Comparison of ENCODE assay signal across 10 cellular contexts in the genomic region with DNA sequence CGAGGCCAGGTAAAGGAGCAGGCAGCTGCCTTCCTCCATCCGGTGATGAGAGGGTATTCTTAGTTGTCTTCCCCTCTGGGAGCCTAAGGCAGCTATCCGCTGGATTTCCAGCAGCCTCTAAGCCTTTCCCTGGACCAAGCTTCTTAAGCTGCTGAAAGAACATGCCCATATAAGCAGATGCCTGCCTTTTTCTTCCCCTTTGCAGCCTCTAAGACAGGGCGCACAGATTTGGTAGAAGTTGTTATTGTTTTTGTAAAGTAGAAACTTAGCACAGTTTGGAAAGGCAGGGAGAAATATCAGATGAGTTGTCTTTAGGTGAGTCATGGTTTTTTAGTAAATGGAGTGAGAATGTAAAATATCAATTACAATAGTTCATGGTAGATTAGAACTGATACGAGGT.
A peak's percentile ranks its signal among the peaks of the same experiment; 100 is the strongest.
DNase-seq lines count a peak whose midpoint lies in the region; ATAC-seq and TF ChIP-seq lines count a peak whose summit lies in the region.
"Had no signal": no experiment of that assay in that cellular context is flagged by ENCODE, and none has a peak within 500 bp of the region (broad histone marks: within the 10 kb centered on the region; RNA-seq: fewer than 3 reads in every experiment).

No MANE protein-coding gene starts in this region.

- H3K4me1 Mint-ChIP-seq in natural killer cell treated with Interleukin-12 subunit alpha and Interleukin-12 subunit beta and Interleukin-15 and Interleukin-18, amount 100 ng/mL, for 72 hours (ENCODE audit: low read depth in 2 of 2): peaks cover 43 to 60% of the 10 kb centered on the region in 2 donors
- peaks cover 7% of the 10 kb centered on the region for H3K4me1 Mint-ChIP-seq in glutamatergic neuron (ENCODE audit: low read depth, unreplicated experiment)

- peak overlapping the region; percentile 75 for H3K4me3 Mint-ChIP-seq in natural killer cell treated with Interleukin-12 subunit alpha and Interleukin-12 subunit beta and Interleukin-15 and Interleukin-18, amount 100 ng/mL, for 72 hours
- no peak overlapping the region for H3K4me3 Mint-ChIP-seq in glutamatergic neuron (ENCODE audit: unreplicated experiment)

- H3K27ac Mint-ChIP-seq in natural killer cell treated with Interleukin-12 subunit alpha and Interleukin-12 subunit beta and Interleukin-15 and Interleukin-18, amount 100 ng/mL, for 72 hours: peak overlapping the region; percentile 82 to 92
- no peak overlapping the region for H3K27ac Mint-ChIP-seq in glutamatergic neuron (ENCODE audit: unreplicated experiment)

- no peaks in the 10 kb centered on the region for H3K27me3 Mint-ChIP-seq in natural killer cell treated with Interleukin-12 subunit alpha and Interleukin-12 subunit beta and Interleukin-15 and Interleukin-18, amount 100 ng/mL, for 72 hours
- H3K27me3 Mint-ChIP-seq in glutamatergic neuron (ENCODE audit: unreplicated experiment): no peaks in the 10 kb centered on the region

- H3K9me3 Mint-ChIP-seq in natural killer cell treated with Interleukin-12 subunit alpha and Interleukin-12 subunit beta and Interleukin-15 and Interleukin-18, amount 100 ng/mL, for 72 hours: no peaks in the 10 kb centered on the region
- H3K9me3 Mint-ChIP-seq in glutamatergic neuron (ENCODE audit: unreplicated experiment): no peaks in the 10 kb centered on the region

- peaks cover 4% of the 10 kb centered on the region for H3K36me3 Mint-ChIP-seq in natural killer cell treated with Interleukin-12 subunit alpha and Interleukin-12 subunit beta and Interleukin-15 and Interleukin-18, amount 100 ng/mL, for 72 hours
- no peaks in the 10 kb centered on the region for H3K36me3 Mint-ChIP-seq in glutamatergic neuron (ENCODE audit: unreplicated experiment)

- peak; percentile 54 for ATAC-seq in GM18909 (IDR thresholded peaks at IDR 0.05; ENCODE audit: poor library complexity, unreplicated experiment)
- peak; percentile 34 for ATAC-seq in HG02588 (IDR thresholded peaks at IDR 0.05; ENCODE audit: unreplicated experiment)
- ATAC-seq in natural killer cell treated with Interleukin-12 subunit alpha and Interleukin-12 subunit beta and Interleukin-15 and Interleukin-18, amount 100 ng/mL, for 72 hours: no peak

- DNase-seq in LHCN-M2 (ENCODE audit: low read depth): peak; percentile 55
- DNase-seq in natural killer cell treated with Interleukin-12 subunit alpha and Interleukin-12 subunit beta and Interleukin-15 and Interleukin-18, amount 100 ng/mL, for 72 hours (ENCODE audit: low spot score): no peak
- DNase-seq in glutamatergic neuron: no peak
- DNase-seq in GM03348 (ENCODE audit: low spot score): no peak
- no peak for DNase-seq in Ammon's horn (ENCODE audit: low spot score)
- DNase-seq in dermis blood vessel endothelial cell: no peak
- DNase-seq: NCI-H524 treated with DMSO at 0.1 percent for 48 hours, thyroid gland had no signal

- TF ChIP-seq CTCF in glutamatergic neuron (IDR thresholded peaks at IDR 0.05; ENCODE audit: partially characterized antibody, unreplicated experiment): no peak

Comparison
In these comparisons a context has a peak if more than half of its experiments do, and no peak if none do; other contexts are left out.
1. ATAC-seq: peak in GM18909 (single experiment) and HG02588 (single experiment); none in natural killer cell treated with Interleukin-12 subunit alpha and Interleukin-12 subunit beta and Interleukin-15 and Interleukin-18, amount 100 ng/mL, for 72 hours (0 of 2).